18 cellular contexts compared by ENCODE assay signal in genomic region chr11:914204-914603, GRCh38.
"Had no signal": no experiment of that assay in that cellular context is flagged by ENCODE, and none has a peak within 500 bp of the region (broad histone marks: within the 10 kb centered on the region; RNA-seq: fewer than 3 reads in every experiment).

No MANE protein-coding gene starts in this region.

- H3K9me3 ChIP-seq: mucosa of descending colon, psoas muscle, SJCRH30 had no signal

- H3K27ac Mint-ChIP-seq: activated CD8-positive, alpha-beta T cell treated with anti-CD3 and anti-CD28 coated beads, Interleukin-2, amount 10 ng/mL, durations not matched to agents 7 days and 5 days; activated naive CD8-positive, alpha-beta T cell treated with anti-CD3 and anti-CD28 coated beads, Interleukin-2, amount 50 U/mL, for 24 hours; activated T-helper 1 cell treated with anti-CD3 and anti-CD28 coated beads, Interleukin-12 subunit alpha, Interleukin-12 subunit beta, Interleukin-2, Interleukin-4 antibody, amounts not matched to agents 30 ng/mL and 10 ng/mL and 1 ng/mL, durations not matched to agents 14 hours and 24 hours and 36 hours; natural killer cell had no signal

- H3K27me3 ChIP-seq: cardiac muscle cell, SJCRH30 had no signal

- H3K4me1 ChIP-seq: SJCRH30 had no signal

- H3K36me3 ChIP-seq: cardiac muscle cell, SJCRH30 had no signal

- H3K27ac ChIP-seq: cardiac muscle cell, psoas muscle, SJCRH30, VCaP had no signal

- H3K36me3 Mint-ChIP-seq: natural killer cell had no signal

- H3K9me3 Mint-ChIP-seq: activated naive CD8-positive, alpha-beta T cell treated with anti-CD3 and anti-CD28 coated beads, Interleukin-2, amount 50 U/mL, for 24 hours; activated T-helper 1 cell treated with anti-CD3 and anti-CD28 coated beads, Interleukin-12 subunit alpha, Interleukin-12 subunit beta, Interleukin-2, Interleukin-4 antibody, amounts not matched to agents 30 ng/mL and 10 ng/mL and 1 ng/mL, durations not matched to agents 14 hours and 24 hours and 36 hours; natural killer cell had no signal

- H3K4me3 ChIP-seq: cardiac muscle cell, mucosa of descending colon, psoas muscle, SJCRH30 had no signal

- DNase-seq: activated CD4-positive, alpha-beta T cell treated with anti-CD3 and anti-CD28 coated beads for 4 hours; activated CD8-positive, alpha-beta memory T cell treated with anti-CD3 and anti-CD28 coated beads, Interleukin-2, amount 50 U/mL, for 48 hours; activated CD8-positive, alpha-beta T cell treated with anti-CD3 and anti-CD28 coated beads, Interleukin-2, amount 10 ng/mL, durations not matched to agents 7 days and 5 days; activated naive CD4-positive, alpha-beta T cell; activated naive CD8-positive, alpha-beta T cell treated with anti-CD3 and anti-CD28 coated beads, Interleukin-2, amount 50 U/mL, for 24 hours; effector CD8-positive, alpha-beta T cell; hippocampal formation; mammary epithelial cell; natural killer cell; SJCRH30; SW 1271; T-helper 9 cell; trophoblast cell had no signal

- ATAC-seq: activated CD8-positive, alpha-beta T cell treated with anti-CD3 and anti-CD28 coated beads, Interleukin-2, amount 10 ng/mL, durations not matched to agents 7 days and 5 days; activated naive CD8-positive, alpha-beta T cell treated with anti-CD3 and anti-CD28 coated beads, Interleukin-2, amount 50 U/mL, for 24 hours; mucosa of descending colon; natural killer cell; psoas muscle had no signal

- H3K4me3 Mint-ChIP-seq: activated CD8-positive, alpha-beta T cell treated with anti-CD3 and anti-CD28 coated beads, Interleukin-2, amount 10 ng/mL, durations not matched to agents 7 days and 5 days; activated naive CD8-positive, alpha-beta T cell treated with anti-CD3 and anti-CD28 coated beads, Interleukin-2, amount 50 U/mL, for 24 hours; activated T-helper 1 cell treated with anti-CD3 and anti-CD28 coated beads, Interleukin-12 subunit alpha, Interleukin-12 subunit beta, Interleukin-2, Interleukin-4 antibody, amounts not matched to agents 30 ng/mL and 10 ng/mL and 1 ng/mL, durations not matched to agents 14 hours and 24 hours and 36 hours; natural killer cell had no signal

- H3K27me3 Mint-ChIP-seq: activated naive CD8-positive, alpha-beta T cell treated with anti-CD3 and anti-CD28 coated beads, Interleukin-2, amount 50 U/mL, for 24 hours had no signal
